1 cellular context compared by ENCODE assay signal in the genomic region with DNA sequence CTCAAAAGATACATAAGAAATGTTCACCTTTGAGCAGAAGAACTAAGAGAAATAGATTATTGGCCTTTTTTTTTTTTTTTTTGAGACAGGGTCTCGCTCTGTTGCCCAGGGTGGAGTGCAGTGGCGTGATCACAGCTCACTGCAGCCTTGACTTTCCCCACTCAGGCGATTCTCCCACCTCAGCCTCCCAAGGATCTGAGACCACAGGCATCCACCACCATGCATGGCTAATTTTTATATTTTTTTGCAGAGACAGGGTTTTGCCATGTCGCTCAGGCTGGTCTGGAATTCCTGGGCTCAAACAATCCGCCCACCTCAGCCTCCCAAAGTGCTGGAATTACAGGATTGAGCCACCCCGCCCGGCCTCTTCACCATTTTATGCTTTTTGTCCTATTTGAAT.
TF ChIP-seq lines count a peak whose summit lies in the region.

No MANE protein-coding gene starts in this region.

TF ChIP-seq in HCT116, 20 proteins besides CTCF, POLR2A, EP300 and RAD21 (continued from another document):
- TF ChIP-seq, protein P1, sequence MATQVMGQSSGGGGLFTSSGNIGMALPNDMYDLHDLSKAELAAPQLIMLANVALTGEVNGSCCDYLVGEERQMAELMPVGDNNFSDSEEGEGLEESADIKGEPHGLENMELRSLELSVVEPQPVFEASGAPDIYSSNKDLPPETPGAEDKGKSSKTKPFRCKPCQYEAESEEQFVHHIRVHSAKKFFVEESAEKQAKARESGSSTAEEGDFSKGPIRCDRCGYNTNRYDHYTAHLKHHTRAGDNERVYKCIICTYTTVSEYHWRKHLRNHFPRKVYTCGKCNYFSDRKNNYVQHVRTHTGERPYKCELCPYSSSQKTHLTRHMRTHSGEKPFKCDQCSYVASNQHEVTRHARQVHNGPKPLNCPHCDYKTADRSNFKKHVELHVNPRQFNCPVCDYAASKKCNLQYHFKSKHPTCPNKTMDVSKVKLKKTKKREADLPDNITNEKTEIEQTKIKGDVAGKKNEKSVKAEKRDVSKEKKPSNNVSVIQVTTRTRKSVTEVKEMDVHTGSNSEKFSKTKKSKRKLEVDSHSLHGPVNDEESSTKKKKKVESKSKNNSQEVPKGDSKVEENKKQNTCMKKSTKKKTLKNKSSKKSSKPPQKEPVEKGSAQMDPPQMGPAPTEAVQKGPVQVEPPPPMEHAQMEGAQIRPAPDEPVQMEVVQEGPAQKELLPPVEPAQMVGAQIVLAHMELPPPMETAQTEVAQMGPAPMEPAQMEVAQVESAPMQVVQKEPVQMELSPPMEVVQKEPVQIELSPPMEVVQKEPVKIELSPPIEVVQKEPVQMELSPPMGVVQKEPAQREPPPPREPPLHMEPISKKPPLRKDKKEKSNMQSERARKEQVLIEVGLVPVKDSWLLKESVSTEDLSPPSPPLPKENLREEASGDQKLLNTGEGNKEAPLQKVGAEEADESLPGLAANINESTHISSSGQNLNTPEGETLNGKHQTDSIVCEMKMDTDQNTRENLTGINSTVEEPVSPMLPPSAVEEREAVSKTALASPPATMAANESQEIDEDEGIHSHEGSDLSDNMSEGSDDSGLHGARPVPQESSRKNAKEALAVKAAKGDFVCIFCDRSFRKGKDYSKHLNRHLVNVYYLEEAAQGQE (IDR thresholded peaks at IDR 0.05; ENCODE audit: low read depth), result no peak
- TF ChIP-seq ELF1 (IDR thresholded peaks at IDR 0.05; ENCODE audit: borderline replicate concordance, low read depth), result no peak
- TF ChIP-seq SRF (IDR thresholded peaks at IDR 0.05; ENCODE audit: low read depth), result no peak
- no peak for TF ChIP-seq CEBPB (IDR thresholded peaks at IDR 0.05; ENCODE audit: low read depth)
- TF ChIP-seq SP1 (IDR thresholded peaks at IDR 0.05; ENCODE audit: low read depth), result no peak
- TF ChIP-seq ZFX (IDR thresholded peaks at IDR 0.05), result no peak
- no peak for TF ChIP-seq FOSL1 (IDR thresholded peaks at IDR 0.05; ENCODE audit: low read depth)
